ENCODE assay signal across 11 cellular contexts in the genomic region with DNA sequence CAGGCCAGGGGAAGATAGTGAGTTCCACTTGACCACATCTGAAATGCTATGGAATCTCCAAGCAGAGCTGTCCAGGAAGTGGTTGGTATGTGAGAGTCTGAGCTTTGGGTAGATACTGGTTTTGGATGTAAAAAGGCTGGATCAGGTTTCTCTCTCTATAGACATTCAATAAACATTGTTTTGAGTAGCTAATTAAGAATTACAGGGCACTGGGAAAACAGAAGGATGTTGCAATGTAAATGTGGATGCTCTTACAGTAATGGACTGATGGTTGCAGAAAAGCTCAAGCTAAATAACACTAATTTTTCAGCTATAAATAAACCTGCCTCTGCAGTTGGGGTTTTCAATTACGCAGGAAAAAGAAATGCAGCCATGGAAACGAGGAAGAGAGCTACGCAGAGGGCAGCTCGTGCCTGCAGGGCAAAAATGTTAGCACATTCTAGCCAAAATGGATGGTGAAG. TPM values are rescaled to one million over a fixed set of nuclear protein-coding genes. Genes with fewer than 3 reads are reported as not detected.
DNase-seq lines count a peak whose midpoint lies in the region; TF ChIP-seq lines count a peak whose summit lies in the region.
"Had no signal": no experiment of that assay in that cellular context is flagged by ENCODE, and none has a peak within 500 bp of the region (broad histone marks: within the 10 kb centered on the region; RNA-seq: fewer than 3 reads in every experiment).

No MANE protein-coding gene starts in this region.

- H3K27ac ChIP-seq in mammary epithelial cell (ENCODE audit: insufficient read depth, low read depth, low read length) (peak overlapping the region; percentile 61), esophagus muscularis mucosa (replicated peaks in 1 of 4) (no peak overlapping the region)

- H3K36me3 Mint-ChIP-seq in nephron progenitor cell (ENCODE audit: low read depth): no peaks in the 10 kb centered on the region
- no peaks in the 10 kb centered on the region for H3K36me3 Mint-ChIP-seq in activated CD4-positive, alpha-beta T cell treated with anti-CD3 and anti-CD28 coated beads, Interleukin-2, amount 10 ng/mL, durations not matched to agents 7 days and 5 days (ENCODE audit: low read depth)
- H3K36me3 Mint-ChIP-seq: immature natural killer cell had no signal

- no peaks in the 10 kb centered on the region for H3K79me2 ChIP-seq in mammary epithelial cell (ENCODE audit: insufficient read depth, low read length)

- TF ChIP-seq EP300 in esophagus muscularis mucosa (IDR thresholded peaks at IDR 0.05): no peak

- peak overlapping the region; percentile 10 for H3K4me2 ChIP-seq in mammary epithelial cell (ENCODE audit: insufficient read depth, low read depth, low read length)

- no TSS peak for BruUV-seq in mammary epithelial cell (replicated peaks; lab: Mats Ljungman, UMichigan)

- no peak for TF ChIP-seq CTCF in mammary epithelial cell (conservative IDR thresholded peaks at IDR 0.05 in 1 of 2, IDR thresholded peaks at IDR 0.05 in 1 of 2; ENCODE audit: extremely low read depth in 1 of 2, insufficient read depth in 1 of 2, low read depth in 1 of 2, low read length in 2 of 2)
- no peak for TF ChIP-seq CTCF in nephron progenitor cell (IDR thresholded peaks at IDR 0.05)
- no peak for TF ChIP-seq CTCF in esophagus muscularis mucosa (IDR thresholded peaks at IDR 0.05)

- peak overlapping the region; percentile 39 for H3K4me3 Mint-ChIP-seq in nephron progenitor cell
- no peak overlapping the region for H3K4me3 Mint-ChIP-seq in activated CD4-positive, alpha-beta T cell treated with anti-CD3 and anti-CD28 coated beads, Interleukin-2, amount 10 ng/mL, durations not matched to agents 7 days and 5 days
- H3K4me3 Mint-ChIP-seq: activated CD8-positive, alpha-beta T cell treated with anti-CD3 and anti-CD28 coated beads for 36 hours; immature natural killer cell had no signal

- dilution Hi-C loops in mammary epithelial cell (cut with HindIII; ENCODE audit: low sequenced_read_pairs): no loop called here

- in situ Hi-C loops in mammary epithelial cell (cut with MboI; ENCODE audit: low sequenced_read_pairs in 2 of 2): no loop called here

- H4K20me1 ChIP-seq in mammary epithelial cell (ENCODE audit: insufficient read depth, low read length): no peaks in the 10 kb centered on the region

- CTCF ChIA-PET in mammary epithelial cell (lab: Charles Lee; ENCODE audit: low non-redundant PET): no interaction called here
- CTCF ChIA-PET in activated CD4-positive, alpha-beta T cell treated with anti-CD3 and anti-CD28 coated beads, Interleukin-2, amount 10 ng/mL, durations not matched to agents 7 days and 5 days (lab: Charles Lee): interaction anchor here (0.6 to 1.6 kb wide), 5 partner anchors 11 to 344 kb away, joined by 3 to 5 read pairs (median 3); no protein-coding TSS in a partner anchor

- intact Hi-C loops in mammary epithelial cell (cut with micrococcal nuclease): no loop called here
- intact Hi-C loops in esophagus muscularis mucosa (cut with DNase I): no loop called here

- H3K4me1 Mint-ChIP-seq in nephron progenitor cell: peaks cover 61% of the 10 kb centered on the region
- peaks cover 52% of the 10 kb centered on the region for H3K4me1 Mint-ChIP-seq in activated CD4-positive, alpha-beta T cell treated with anti-CD3 and anti-CD28 coated beads, Interleukin-2, amount 10 ng/mL, durations not matched to agents 7 days and 5 days

- WGBS in mammary epithelial cell (ENCODE audit: low coverage, missing lambda C conversion rate): 10% methylated on average over 4 of the region's 4 CpGs
- 26% methylated on average over 4 of the region's 4 CpGs for WGBS in esophagus muscularis mucosa

- H3K4me3 ChIP-seq in mammary epithelial cell (replicated peaks in 1 of 3; ENCODE audit: insufficient read depth in 1 of 3, low read depth in 2 of 3, low read length in 3 of 3) (no peak overlapping the region), esophagus muscularis mucosa (no peak overlapping the region)

- H3K36me3 ChIP-seq in mammary epithelial cell (ENCODE audit: insufficient read depth, low read length) (no peaks in the 10 kb centered on the region), esophagus muscularis mucosa (no peaks in the 10 kb centered on the region)

- H3K9me3 ChIP-seq in mammary epithelial cell (replicated peaks; ENCODE audit: insufficient read depth, low read length) (no peaks in the 10 kb centered on the region), esophagus muscularis mucosa (no peaks in the 10 kb centered on the region)

- H3K9ac ChIP-seq in mammary epithelial cell (ENCODE audit: insufficient read depth, low read length): peak overlapping the region; percentile 27

- DNase-seq in EL (peak; percentile 68), NCI-H2081 treated with DMSO at 0.1 percent for 48 hours (lab: John Stamatoyannopoulos, UW) (peak; percentile 41), mammary epithelial cell (peak; percentile 57), nephron progenitor cell (no peak), putamen (ENCODE audit: low spot score) (no peak), esophagus muscularis mucosa (ENCODE audit: extremely low spot score) (no peak), occipital lobe (lab: John Stamatoyannopoulos, UW) (no peak)
- DNase-seq in activated CD4-positive, alpha-beta T cell treated with anti-CD3 and anti-CD28 coated beads, Interleukin-2, amount 10 ng/mL, durations not matched to agents 7 days and 5 days: no peak
- DNase-seq: activated CD8-positive, alpha-beta T cell treated with anti-CD3 and anti-CD28 coated beads for 36 hours; immature natural killer cell; RPMI8226 had no signal

- peaks cover 27% of the 10 kb centered on the region for H3K4me1 ChIP-seq in mammary epithelial cell (ENCODE audit: insufficient read depth, low read length)
- H3K4me1 ChIP-seq in esophagus muscularis mucosa: peaks cover 4 to 31% (median 16%) of the 10 kb centered on the region in 4 donors

- no peaks in the 10 kb centered on the region for H3K27me3 Mint-ChIP-seq in nephron progenitor cell (ENCODE audit: low read depth, poor library complexity)
- no peaks in the 10 kb centered on the region for H3K27me3 Mint-ChIP-seq in activated CD4-positive, alpha-beta T cell treated with anti-CD3 and anti-CD28 coated beads, Interleukin-2, amount 10 ng/mL, durations not matched to agents 7 days and 5 days
- H3K27me3 Mint-ChIP-seq: activated CD8-positive, alpha-beta T cell treated with anti-CD3 and anti-CD28 coated beads for 36 hours had no signal

- peak overlapping the region; percentile 90 for H3K27ac Mint-ChIP-seq in nephron progenitor cell
- no peak overlapping the region for H3K27ac Mint-ChIP-seq in activated CD4-positive, alpha-beta T cell treated with anti-CD3 and anti-CD28 coated beads, Interleukin-2, amount 10 ng/mL, durations not matched to agents 7 days and 5 days
- H3K27ac Mint-ChIP-seq: activated CD8-positive, alpha-beta T cell treated with anti-CD3 and anti-CD28 coated beads for 36 hours; immature natural killer cell had no signal

- POLR2A ChIA-PET in activated CD4-positive, alpha-beta T cell treated with anti-CD3 and anti-CD28 coated beads, Interleukin-2, amount 10 ng/mL, durations not matched to agents 7 days and 5 days (lab: Charles Lee): no interaction called here

- no peak for TF ChIP-seq POLR2A in esophagus muscularis mucosa (IDR thresholded peaks at IDR 0.05; ENCODE audit: low read depth)

- no peaks in the 10 kb centered on the region for H3K9me3 Mint-ChIP-seq in nephron progenitor cell
- no peaks in the 10 kb centered on the region for H3K9me3 Mint-ChIP-seq in activated CD4-positive, alpha-beta T cell treated with anti-CD3 and anti-CD28 coated beads, Interleukin-2, amount 10 ng/mL, durations not matched to agents 7 days and 5 days
- H3K9me3 Mint-ChIP-seq: activated CD8-positive, alpha-beta T cell treated with anti-CD3 and anti-CD28 coated beads for 36 hours; immature natural killer cell had no signal

- no peaks in the 10 kb centered on the region for H3K27me3 ChIP-seq in mammary epithelial cell (ENCODE audit: insufficient read depth, low read length)
- no peaks in the 10 kb centered on the region for H3K27me3 ChIP-seq in esophagus muscularis mucosa

- peak overlapping the region; percentile 73 for H2AFZ ChIP-seq in mammary epithelial cell (ENCODE audit: low read depth, low read length)

RNA-seq across cellular contexts. Expression of a gene that starts 13.4 kb away (rescaled TPM):
- under 1 TPM in 1 of 2 donors, not detected in 1; 0.17 TPM for total RNA-seq in mammary epithelial cell
- polyA plus RNA-seq in mammary epithelial cell: 0.09 TPM
- polyA minus RNA-seq in mammary epithelial cell: not detected
- under 1 TPM in 1 of 4 donors, not detected in 3; 0.11 TPM for total RNA-seq in esophagus muscularis mucosa
- not detected for total RNA-seq in activated CD4-positive, alpha-beta T cell treated with anti-CD3 and anti-CD28 coated beads, Interleukin-2, amount 10 ng/mL, durations not matched to agents 7 days and 5 days
- 0.31 TPM for total RNA-seq in occipital lobe
- polyA plus RNA-seq: immature natural killer cell had no signal

Comparison
In these comparisons a context has a peak if more than half of its experiments do, and no peak if none do; other contexts are left out.
1. DNase-seq: peak in EL (single experiment), NCI-H2081 treated with DMSO at 0.1 percent for 48 hours (single experiment) and mammary epithelial cell (single experiment); none in nephron progenitor cell (single experiment), putamen (single experiment), esophagus muscularis mucosa (single experiment), activated CD4-positive, alpha-beta T cell treated with anti-CD3 and anti-CD28 coated beads, Interleukin-2, amount 10 ng/mL, durations not matched to agents 7 days and 5 days (single experiment) and occipital lobe (single experiment).